ENCODE assay signal across 19 cellular contexts in the genomic region with DNA sequence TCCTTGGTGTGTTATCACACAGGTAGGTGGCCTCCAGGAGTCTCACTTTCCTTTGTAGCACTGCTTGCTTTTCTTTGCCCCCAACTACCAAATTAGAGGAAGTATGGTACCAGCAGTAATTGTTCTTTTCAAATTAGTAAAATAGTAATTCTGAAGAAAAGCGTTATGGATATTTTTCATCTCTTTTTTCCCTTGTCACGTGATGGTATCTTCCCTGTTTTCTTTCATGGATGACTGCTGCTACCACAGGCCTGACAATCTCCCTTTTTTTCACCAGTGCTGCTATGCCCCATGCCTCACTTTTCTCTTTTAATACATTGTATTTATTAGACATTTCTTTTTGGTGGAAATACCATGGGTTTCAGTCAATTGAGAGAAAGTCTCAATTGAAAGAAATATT. TPM values are rescaled to one million over a fixed set of nuclear protein-coding genes. Genes with fewer than 3 reads are reported as not detected.
A peak's percentile ranks its signal among the peaks of the same experiment; 100 is the strongest.
DNase-seq lines count a peak whose midpoint lies in the region; ATAC-seq and TF ChIP-seq lines count a peak whose summit lies in the region.
"Had no signal": no experiment of that assay in that cellular context is flagged by ENCODE, and none has a peak within 500 bp of the region (broad histone marks: within the 10 kb centered on the region; RNA-seq: fewer than 3 reads in every experiment).

No MANE protein-coding gene starts in this region.

- TF ChIP-seq CTCF in HEK293 (tag by site-specific recombination; IDR thresholded peaks at IDR 0.05) (no peak), neural cell (IDR thresholded peaks at IDR 0.05; ENCODE audit: poor library complexity, severe bottlenecking) (no peak)

- no peaks in the 10 kb centered on the region for H3K9me3 Mint-ChIP-seq in activated T-cell treated with anti-CD3 and anti-CD28 coated beads, Interleukin-2, amount 50 U/mL, for 24 hours
- H3K9me3 Mint-ChIP-seq in activated naive CD4-positive, alpha-beta T cell treated with anti-CD3 and anti-CD28 coated beads, Interleukin-2, amount 50 U/mL, for 72 hours, result no peaks in the 10 kb centered on the region
- H3K9me3 Mint-ChIP-seq: memory B cell had no signal

- H3K27me3 Mint-ChIP-seq in activated T-cell treated with anti-CD3 and anti-CD28 coated beads, Interleukin-2, amount 50 U/mL, for 24 hours, result no peaks in the 10 kb centered on the region
- H3K27me3 Mint-ChIP-seq: memory B cell had no signal

- H3K4me3 Mint-ChIP-seq in activated T-cell treated with anti-CD3 and anti-CD28 coated beads, Interleukin-2, amount 50 U/mL, for 24 hours, result peak overlapping the region; percentile 26
- H3K4me3 Mint-ChIP-seq: memory B cell had no signal

- no peak overlapping the region for H3K4me2 ChIP-seq in neural cell (ENCODE audit: low read length)

- no peak for DNase-seq in activated T-cell treated with anti-CD3 and anti-CD28 coated beads, Interleukin-2, amount 50 U/mL, for 24 hours
- DNase-seq in activated T-cell treated with anti-CD3 and anti-CD28 coated beads, Interleukin-2, amount 50 U/mL, for 1 hour, result no peak
- DNase-seq in activated naive CD4-positive, alpha-beta T cell treated with anti-CD3 and anti-CD28 coated beads, Interleukin-2, amount 50 U/mL, for 72 hours (ENCODE audit: low spot score in 2 of 2), result no peak
- no peak for DNase-seq in NAMALWA (ENCODE audit: low spot score)
- no peak for DNase-seq in stimulated activated CD4-positive, alpha-beta T cell treated with anti-CD3 and anti-CD28 coated beads, Interleukin-15, amount 100 ng/mL, for 24 hours
- DNase-seq: activated CD8-positive, alpha-beta memory T cell treated with anti-CD3 and anti-CD28 coated beads, Interleukin-2, amount 50 U/mL, for 48 hours; adrenal gland; hippocampal formation; kidney; NCI-H1930; nucleus accumbens; right cardiac atrium; RPMI8226; stimulated activated CD4-positive, alpha-beta T cell treated with anti-CD3 and anti-CD28 coated beads, Interleukin-1b, Interleukin-23, amount 100 ng/mL, for 48 hours; uterus had no signal

- H3K9me3 ChIP-seq in HEK293 (ENCODE audit: control insufficient read depth, insufficient read depth, low read depth, low read length) (no peaks in the 10 kb centered on the region), neural cell (ENCODE audit: low read length) (no peaks in the 10 kb centered on the region)
- H3K9me3 ChIP-seq: adrenal gland, uterus had no signal

- H3K36me3 Mint-ChIP-seq in activated T-cell treated with anti-CD3 and anti-CD28 coated beads, Interleukin-2, amount 50 U/mL, for 24 hours (ENCODE audit: low read depth), result peaks cover 68% of the 10 kb centered on the region
- peaks cover 27 to 28% of the 10 kb centered on the region in 2 donors for H3K36me3 Mint-ChIP-seq in activated naive CD4-positive, alpha-beta T cell treated with anti-CD3 and anti-CD28 coated beads, Interleukin-2, amount 50 U/mL, for 72 hours

- no peaks in the 10 kb centered on the region for H4K20me1 ChIP-seq in neural cell (ENCODE audit: insufficient read depth)

- H3K36me3 ChIP-seq in HEK293 (ENCODE audit: control insufficient read depth in 2 of 2, insufficient read depth in 1 of 2, low read length in 2 of 2), result peaks cover 7 to 47% of the 10 kb centered on the region in 2 experiments; a peak in 2 of 3 replicates
- H3K36me3 ChIP-seq in neural cell (ENCODE audit: insufficient read depth, low read length), result peaks cover 6% of the 10 kb centered on the region
- H3K36me3 ChIP-seq: uterus had no signal

- H3K9ac ChIP-seq in neural cell (ENCODE audit: low read length), result no peak overlapping the region

- ATAC-seq in activated naive CD4-positive, alpha-beta T cell treated with anti-CD3 and anti-CD28 coated beads, Interleukin-2, amount 50 U/mL, for 72 hours, result no peak
- ATAC-seq in HG02870 (IDR thresholded peaks at IDR 0.05; ENCODE audit: unreplicated experiment), result no peak
- ATAC-seq: right cardiac atrium had no signal

- TF ChIP-seq EP300 in neural cell (conservative IDR thresholded peaks at IDR 0.05; ENCODE audit: poor library complexity, severe bottlenecking), result no peak

- H2AFZ ChIP-seq in neural cell (ENCODE audit: low read depth, low read length), result no peak overlapping the region

- no peaks in the 10 kb centered on the region for H3F3A ChIP-seq in neural cell (ENCODE audit: insufficient read depth, low read length, poor library complexity, severe bottlenecking)

- peak overlapping the region; percentile 79 for H3K27ac Mint-ChIP-seq in activated T-cell treated with anti-CD3 and anti-CD28 coated beads, Interleukin-2, amount 50 U/mL, for 24 hours
- peak overlapping the region; percentile 48 to 90 for H3K27ac Mint-ChIP-seq in activated naive CD4-positive, alpha-beta T cell treated with anti-CD3 and anti-CD28 coated beads, Interleukin-2, amount 50 U/mL, for 72 hours

- H3K4me3 ChIP-seq in HEK293 (ENCODE audit: low read depth, low read length) (no peak overlapping the region), neural cell (ENCODE audit: low read length) (peak overlapping the region; percentile 38)
- H3K4me3 ChIP-seq: adrenal gland, uterus had no signal

- CTCF ChIA-PET in HEK293 (lab: Yijun Ruan, JAX), result interaction anchor here (0.6 kb wide), 2 partner anchors 346 to 392 kb away, joined by 3 to 4 read pairs; no protein-coding TSS in a partner anchor

- H3K79me2 ChIP-seq in neural cell (replicated peaks; ENCODE audit: insufficient read depth, low read length), result peaks cover 14% of the 10 kb centered on the region

- no peaks in the 10 kb centered on the region for H3K27me3 ChIP-seq in neural cell (ENCODE audit: insufficient read depth, low read depth, low read length)
- H3K27me3 ChIP-seq: adrenal gland, uterus had no signal

- TF ChIP-seq RAD21 in neural cell (conservative IDR thresholded peaks at IDR 0.05), result no peak

- peaks cover 47% of the 10 kb centered on the region for H3K4me1 Mint-ChIP-seq in activated T-cell treated with anti-CD3 and anti-CD28 coated beads, Interleukin-2, amount 50 U/mL, for 24 hours (ENCODE audit: low read depth)

- H3K27ac ChIP-seq in HEK293 (ENCODE audit: extremely low read depth, low read depth, low read length) (no peak overlapping the region), neural cell (ENCODE audit: low read length) (no peak overlapping the region)
- H3K27ac ChIP-seq: uterus had no signal

- POLR2A ChIA-PET in HEK293 (lab: Yijun Ruan, JAX), result no interaction called here

- H3K9me2 ChIP-seq in neural cell (ENCODE audit: insufficient read depth, low read length), result no peaks in the 10 kb centered on the region

- H3K4me1 ChIP-seq in HEK293 (ENCODE audit: control insufficient read depth, insufficient read depth, low read length), result no peaks in the 10 kb centered on the region; the same call in 1 of the 2 replicates
- H3K4me1 ChIP-seq: uterus had no signal

TF ChIP-seq in HEK293, 187 proteins besides CTCF, POLR2A, EP300 and RAD21 (continues in another document):
- TF ChIP-seq ZNF629 (tag by site-specific recombination; IDR thresholded peaks at IDR 0.05) (no peak), ZNF132 (tag by site-specific recombination; IDR thresholded peaks at IDR 0.05; ENCODE audit: borderline replicate concordance) (no peak), SETDB1 (IDR thresholded peaks at IDR 0.05; ENCODE audit: insufficient read length, low read length) (no peak)
- TF ChIP-seq, protein P1, sequence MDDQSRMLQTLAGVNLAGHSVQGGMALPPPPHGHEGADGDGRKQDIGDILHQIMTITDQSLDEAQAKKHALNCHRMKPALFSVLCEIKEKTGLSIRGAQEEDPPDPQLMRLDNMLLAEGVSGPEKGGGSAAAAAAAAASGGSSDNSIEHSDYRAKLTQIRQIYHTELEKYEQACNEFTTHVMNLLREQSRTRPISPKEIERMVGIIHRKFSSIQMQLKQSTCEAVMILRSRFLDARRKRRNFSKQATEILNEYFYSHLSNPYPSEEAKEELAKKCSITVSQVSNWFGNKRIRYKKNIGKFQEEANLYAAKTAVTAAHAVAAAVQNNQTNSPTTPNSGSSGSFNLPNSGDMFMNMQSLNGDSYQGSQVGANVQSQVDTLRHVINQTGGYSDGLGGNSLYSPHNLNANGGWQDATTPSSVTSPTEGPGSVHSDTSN (CRISPR knock-in tag; IDR thresholded peaks at IDR 0.05), result no peak

TF ChIP-seq in neural cell, 6 proteins besides CTCF, POLR2A, EP300 and RAD21 (continues in another document):
- TF ChIP-seq MXI1 (conservative IDR thresholded peaks at IDR 0.05; ENCODE audit: poor library complexity, severe bottlenecking) (no peak), SMC3 (conservative IDR thresholded peaks at IDR 0.05; ENCODE audit: poor library complexity) (no peak), EZH2 (IDR thresholded peaks at IDR 0.05; ENCODE audit: borderline replicate concordance, insufficient read depth, low read length, poor library complexity, severe bottlenecking) (no peak), POLR2AphosphoS5 (IDR thresholded peaks at IDR 0.05) (no peak)

RNA-seq across cellular contexts. Expression of a gene that starts 3.3 kb away (rescaled TPM):
- total RNA-seq in activated naive CD4-positive, alpha-beta T cell treated with anti-CD3 and anti-CD28 coated beads, Interleukin-2, amount 50 U/mL, for 72 hours, result 10 to 100 TPM in 1 of 2 donors, 1 to 10 TPM in 1; 9.5 to 21.4 TPM
- polyA plus RNA-seq in neural cell, result 14.3 and 14.6 TPM in 2 replicates
- polyA minus RNA-seq in neural cell, result 50.9 and 61.7 TPM in 2 replicates

RNA-seq across cellular contexts. Expression of a gene that starts 3.7 kb away (rescaled TPM):
- 100 to 1,000 TPM; 846 to 962 TPM for total RNA-seq in activated naive CD4-positive, alpha-beta T cell treated with anti-CD3 and anti-CD28 coated beads, Interleukin-2, amount 50 U/mL, for 72 hours
- 931 and 1,182 TPM in 2 replicates for polyA plus RNA-seq in neural cell
- 270 and 284 TPM in 2 replicates for polyA minus RNA-seq in neural cell

RNA-seq across cellular contexts. Expression of a gene that starts 45.6 kb away (rescaled TPM):
- under 1 TPM in 1 of 2 donors, not detected in 1; 0.27 TPM for total RNA-seq in activated naive CD4-positive, alpha-beta T cell treated with anti-CD3 and anti-CD28 coated beads, Interleukin-2, amount 50 U/mL, for 72 hours
- not detected in 2 replicates for polyA plus RNA-seq in neural cell
- not detected in 2 replicates for polyA minus RNA-seq in neural cell

RNA-seq across cellular contexts. Expression of a gene that starts 46.8 kb away (rescaled TPM):
- total RNA-seq in activated naive CD4-positive, alpha-beta T cell treated with anti-CD3 and anti-CD28 coated beads, Interleukin-2, amount 50 U/mL, for 72 hours, result 10 to 100 TPM; 29.5 to 30.4 TPM
- polyA plus RNA-seq in neural cell, result 6.4 and 7.4 TPM in 2 replicates
- 9.8 and 11.7 TPM in 2 replicates for polyA minus RNA-seq in neural cell

RNA-seq across cellular contexts. Expression of a gene that starts 47.0 kb away (rescaled TPM):
- 10 to 100 TPM; 31.1 to 40.7 TPM for total RNA-seq in activated naive CD4-positive, alpha-beta T cell treated with anti-CD3 and anti-CD28 coated beads, Interleukin-2, amount 50 U/mL, for 72 hours
- polyA plus RNA-seq in neural cell, result 4.5 and 7.1 TPM in 2 replicates
- polyA minus RNA-seq in neural cell, result 12.7 and 14.4 TPM in 2 replicates
